20 cellular contexts compared by ENCODE assay signal in genomic region chr20:61801065-61801360, GRCh38.
DNase-seq lines count a peak whose midpoint lies in the region; ATAC-seq and TF ChIP-seq lines count a peak whose summit lies in the region.
"Had no signal": no experiment of that assay in that cellular context is flagged by ENCODE, and none has a peak within 500 bp of the region (broad histone marks: within the 10 kb centered on the region; RNA-seq: fewer than 3 reads in every experiment).

No MANE protein-coding gene starts in this region.

- DNase-seq in left ventricle myocardium superior (peak; percentile 6), right atrium auricular region (ENCODE audit: low spot score) (no peak), glutamatergic neuron (peak; percentile 19), neuronal stem cell (ENCODE audit: low spot score) (no peak), foreskin fibroblast (no peak), hypothalamus (lab: John Stamatoyannopoulos, UW) (no peak), H4 (ENCODE audit: low spot score) (no peak)
- no peak for DNase-seq in activated T-cell treated with anti-CD3 and anti-CD28 coated beads, Interleukin-2, amount 50 U/mL, for 4 hours
- DNase-seq: C1 segment of cervical spinal cord; Calu3; CD4-positive, alpha-beta memory T cell; COR-L47; DMS53; DMS79 treated with DMSO at 0.1 percent for 48 hours; GF-D8; GM23248; HFFc6 had no signal

- H4K91ac ChIP-seq in neuronal stem cell (ENCODE audit: low read depth, low read length, poor library complexity), result no peak overlapping the region

- H3K4me3 Mint-ChIP-seq in glutamatergic neuron (ENCODE audit: unreplicated experiment), result no peak overlapping the region
- no peak overlapping the region for H3K4me3 Mint-ChIP-seq in activated T-cell treated with anti-CD3 and anti-CD28 coated beads, Interleukin-2, amount 50 U/mL, for 4 hours
- H3K4me3 Mint-ChIP-seq: B cell; CD4-positive, alpha-beta memory T cell; HFFc6 had no signal

- no peak overlapping the region for H3K4me3 ChIP-seq in right atrium auricular region
- no peak overlapping the region for H3K4me3 ChIP-seq in neuronal stem cell (ENCODE audit: low read length in 2 of 2)
- no peak overlapping the region for H3K4me3 ChIP-seq in foreskin fibroblast (ENCODE audit: low read depth in 1 of 2, low read length in 2 of 2)
- H3K4me3 ChIP-seq: GM23248, HAP-1 had no signal

- no peaks in the 10 kb centered on the region for H3K79me1 ChIP-seq in neuronal stem cell (ENCODE audit: low read depth, low read length)

- H2AFZ ChIP-seq in neuronal stem cell (ENCODE audit: low read length), result no peak overlapping the region
- H2AFZ ChIP-seq: GM23248 had no signal

- no CpG with 5 or more reads among the region's 9 CpGs for WGBS in neuronal stem cell (ENCODE audit: extremely low coverage in 2 of 2, insufficient read length in 2 of 2, insufficient replicate concordance in 1 of 2), 2 donors

- no peak overlapping the region for H3K4me2 ChIP-seq in neuronal stem cell (ENCODE audit: insufficient read depth, low read length, poor library complexity, severe bottlenecking)

- no peaks in the 10 kb centered on the region for H3K36me3 Mint-ChIP-seq in glutamatergic neuron (ENCODE audit: unreplicated experiment)
- H3K36me3 Mint-ChIP-seq in activated T-cell treated with anti-CD3 and anti-CD28 coated beads, Interleukin-2, amount 50 U/mL, for 4 hours (ENCODE audit: insufficient read depth), result no peaks in the 10 kb centered on the region
- H3K36me3 Mint-ChIP-seq: CD4-positive, alpha-beta memory T cell had no signal

- no peak overlapping the region for H2BK5ac ChIP-seq in neuronal stem cell (ENCODE audit: low read length)

- H2BK12ac ChIP-seq in neuronal stem cell (ENCODE audit: low read length), result peak overlapping the region; percentile 43

- no peak overlapping the region for H3K27ac Mint-ChIP-seq in glutamatergic neuron (ENCODE audit: unreplicated experiment)
- H3K27ac Mint-ChIP-seq: B cell; CD4-positive, alpha-beta memory T cell; HFFc6 had no signal

- H3K9me3 Mint-ChIP-seq in glutamatergic neuron (ENCODE audit: unreplicated experiment), result peaks cover 2% of the 10 kb centered on the region
- no peaks in the 10 kb centered on the region for H3K9me3 Mint-ChIP-seq in activated T-cell treated with anti-CD3 and anti-CD28 coated beads, Interleukin-2, amount 50 U/mL, for 4 hours
- H3K9me3 Mint-ChIP-seq: HFFc6 had no signal

- no peak overlapping the region for H3K18ac ChIP-seq in neuronal stem cell (ENCODE audit: low read length)

- H2BK120ac ChIP-seq in neuronal stem cell (ENCODE audit: low read depth, low read length), result no peak overlapping the region

- H2BK15ac ChIP-seq in neuronal stem cell (ENCODE audit: low read length), result no peak overlapping the region

- H3K36me3 ChIP-seq in right atrium auricular region (no peaks in the 10 kb centered on the region), neuronal stem cell (replicated peaks in 1 of 2; ENCODE audit: control insufficient read depth in 2 of 2, insufficient read depth in 2 of 2, low read length in 2 of 2) (no peaks in the 10 kb centered on the region)
- H3K36me3 ChIP-seq: HAP-1 had no signal

- no peak overlapping the region for H3K4ac ChIP-seq in neuronal stem cell (ENCODE audit: low read length)

- H3K23ac ChIP-seq in neuronal stem cell (ENCODE audit: low read depth, low read length, poor library complexity), result no peak overlapping the region

- H3K4me1 ChIP-seq in right atrium auricular region (peaks cover 0 to 6% of the 10 kb centered on the region in 2 donors), neuronal stem cell (ENCODE audit: control insufficient read depth in 2 of 2, insufficient read depth in 1 of 2, low read depth in 1 of 2, low read length in 2 of 2) (peaks cover 3 to 12% of the 10 kb centered on the region in 2 donors)
- H3K4me1 ChIP-seq: HAP-1 had no signal

- H3K27me3 Mint-ChIP-seq in glutamatergic neuron (ENCODE audit: unreplicated experiment), result no peaks in the 10 kb centered on the region
- H3K27me3 Mint-ChIP-seq in activated T-cell treated with anti-CD3 and anti-CD28 coated beads, Interleukin-2, amount 50 U/mL, for 4 hours (ENCODE audit: low read depth), result peaks cover 15% of the 10 kb centered on the region

- ATAC-seq in left ventricle myocardium superior, result no peak
- ATAC-seq in activated T-cell treated with anti-CD3 and anti-CD28 coated beads, Interleukin-2, amount 50 U/mL, for 4 hours, result no peak

- intact Hi-C loops in left ventricle myocardium superior (cut with micrococcal nuclease), result no loop called here

- H4K8ac ChIP-seq in neuronal stem cell (ENCODE audit: low read depth, low read length), result no peak overlapping the region

- TF ChIP-seq CTCF in right atrium auricular region (IDR thresholded peaks at IDR 0.05) (no peak), glutamatergic neuron (IDR thresholded peaks at IDR 0.05; ENCODE audit: partially characterized antibody, unreplicated experiment) (no peak), foreskin fibroblast (IDR thresholded peaks at IDR 0.05; ENCODE audit: low read depth, low read length) (no peak)

- H3K27ac ChIP-seq in right atrium auricular region (no peak overlapping the region), neuronal stem cell (replicated peaks; ENCODE audit: low read length) (no peak overlapping the region)
- H3K27ac ChIP-seq: 22Rv1, GM23248 had no signal

- H3K27me3 ChIP-seq in right atrium auricular region (no peaks in the 10 kb centered on the region), neuronal stem cell (ENCODE audit: control insufficient read depth in 3 of 3, insufficient read depth in 3 of 3, low read depth in 1 of 3, low read length in 3 of 3) (no peaks in the 10 kb centered on the region)

- H3K9me3 ChIP-seq in right atrium auricular region (no peaks in the 10 kb centered on the region), neuronal stem cell (replicated peaks in 1 of 2; ENCODE audit: control insufficient read depth in 2 of 2, insufficient read depth in 1 of 2, low read depth in 1 of 2, low read length in 2 of 2) (no peaks in the 10 kb centered on the region)
- H3K9me3 ChIP-seq: HAP-1 had no signal

- H3K4me1 Mint-ChIP-seq in glutamatergic neuron (ENCODE audit: low read depth, unreplicated experiment), result peaks cover 17% of the 10 kb centered on the region
- peaks cover 3% of the 10 kb centered on the region for H3K4me1 Mint-ChIP-seq in activated T-cell treated with anti-CD3 and anti-CD28 coated beads, Interleukin-2, amount 50 U/mL, for 4 hours (ENCODE audit: low read depth)
- H3K4me1 Mint-ChIP-seq: B cell had no signal

- H3K14ac ChIP-seq in neuronal stem cell (ENCODE audit: low read length), result no peak overlapping the region

- H3K9ac ChIP-seq in neuronal stem cell (ENCODE audit: low read depth, low read length, poor library complexity), result no peak overlapping the region
- H3K9ac ChIP-seq: GM23248 had no signal

- H2AK5ac ChIP-seq in neuronal stem cell (ENCODE audit: low read depth, low read length), result peak overlapping the region; percentile 84

Comparison
In these comparisons a context has a peak if more than half of its experiments do, and no peak if none do; other contexts are left out.
1. DNase-seq: peak in left ventricle myocardium superior (single experiment) and glutamatergic neuron (single experiment); none in right atrium auricular region (single experiment), neuronal stem cell (single experiment), activated T-cell treated with anti-CD3 and anti-CD28 coated beads, Interleukin-2, amount 50 U/mL, for 4 hours (single experiment), foreskin fibroblast (0 of 2), hypothalamus (0 of 51) and H4 (single experiment).